Comparison of ENCODE assay signal across 1 cellular context in the genomic region with DNA sequence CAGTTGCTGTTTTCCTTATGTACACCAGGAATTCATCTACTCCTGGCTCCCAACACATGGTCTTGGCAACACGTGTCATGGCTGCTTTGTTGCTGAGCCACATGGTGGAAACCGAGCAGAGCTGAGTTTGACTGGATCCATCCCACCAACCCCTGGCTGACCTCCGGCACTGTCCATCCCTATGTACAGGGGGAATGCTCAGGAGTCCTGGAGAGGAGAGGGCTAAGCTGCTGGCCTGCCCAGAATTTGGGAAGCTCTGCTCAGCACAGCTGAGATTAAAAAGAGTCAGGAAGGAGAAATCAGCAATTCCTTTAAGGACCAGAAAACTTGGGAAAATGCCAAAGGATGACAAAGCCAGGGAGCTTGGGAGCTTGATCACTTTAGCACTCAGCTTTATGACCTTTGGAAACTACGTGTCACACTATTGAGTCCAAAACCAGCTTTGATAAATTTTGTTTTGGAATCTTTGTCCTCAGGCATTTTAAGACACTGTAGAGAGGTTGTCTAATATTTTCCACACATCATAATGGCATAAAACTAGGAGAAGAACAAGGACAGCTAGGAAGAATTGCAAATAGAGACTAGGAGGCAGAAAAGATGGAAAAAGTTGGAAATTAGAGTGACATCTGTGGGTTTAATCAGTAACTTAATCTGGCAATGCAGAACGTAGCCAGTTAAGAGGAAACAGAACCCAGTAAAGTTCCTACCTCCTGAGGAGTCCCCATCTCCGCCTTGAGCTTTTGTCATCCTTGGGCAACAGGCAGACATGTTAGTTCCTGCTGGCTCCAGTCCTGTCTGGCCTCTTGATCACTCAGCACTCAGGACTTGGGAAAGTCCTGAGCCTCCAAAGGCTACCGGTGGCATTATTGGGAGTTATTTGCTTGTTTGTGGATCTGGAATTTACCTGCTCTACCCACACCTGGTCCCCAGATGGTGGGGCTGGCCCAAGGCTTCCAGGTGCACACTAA.
TF ChIP-seq lines count a peak whose summit lies in the region.

No MANE protein-coding gene starts in this region.

TF ChIP-seq in GM23338, 12 proteins besides CTCF, POLR2A, EP300 and RAD21 (continued from another document):
- TF ChIP-seq, protein P1, sequence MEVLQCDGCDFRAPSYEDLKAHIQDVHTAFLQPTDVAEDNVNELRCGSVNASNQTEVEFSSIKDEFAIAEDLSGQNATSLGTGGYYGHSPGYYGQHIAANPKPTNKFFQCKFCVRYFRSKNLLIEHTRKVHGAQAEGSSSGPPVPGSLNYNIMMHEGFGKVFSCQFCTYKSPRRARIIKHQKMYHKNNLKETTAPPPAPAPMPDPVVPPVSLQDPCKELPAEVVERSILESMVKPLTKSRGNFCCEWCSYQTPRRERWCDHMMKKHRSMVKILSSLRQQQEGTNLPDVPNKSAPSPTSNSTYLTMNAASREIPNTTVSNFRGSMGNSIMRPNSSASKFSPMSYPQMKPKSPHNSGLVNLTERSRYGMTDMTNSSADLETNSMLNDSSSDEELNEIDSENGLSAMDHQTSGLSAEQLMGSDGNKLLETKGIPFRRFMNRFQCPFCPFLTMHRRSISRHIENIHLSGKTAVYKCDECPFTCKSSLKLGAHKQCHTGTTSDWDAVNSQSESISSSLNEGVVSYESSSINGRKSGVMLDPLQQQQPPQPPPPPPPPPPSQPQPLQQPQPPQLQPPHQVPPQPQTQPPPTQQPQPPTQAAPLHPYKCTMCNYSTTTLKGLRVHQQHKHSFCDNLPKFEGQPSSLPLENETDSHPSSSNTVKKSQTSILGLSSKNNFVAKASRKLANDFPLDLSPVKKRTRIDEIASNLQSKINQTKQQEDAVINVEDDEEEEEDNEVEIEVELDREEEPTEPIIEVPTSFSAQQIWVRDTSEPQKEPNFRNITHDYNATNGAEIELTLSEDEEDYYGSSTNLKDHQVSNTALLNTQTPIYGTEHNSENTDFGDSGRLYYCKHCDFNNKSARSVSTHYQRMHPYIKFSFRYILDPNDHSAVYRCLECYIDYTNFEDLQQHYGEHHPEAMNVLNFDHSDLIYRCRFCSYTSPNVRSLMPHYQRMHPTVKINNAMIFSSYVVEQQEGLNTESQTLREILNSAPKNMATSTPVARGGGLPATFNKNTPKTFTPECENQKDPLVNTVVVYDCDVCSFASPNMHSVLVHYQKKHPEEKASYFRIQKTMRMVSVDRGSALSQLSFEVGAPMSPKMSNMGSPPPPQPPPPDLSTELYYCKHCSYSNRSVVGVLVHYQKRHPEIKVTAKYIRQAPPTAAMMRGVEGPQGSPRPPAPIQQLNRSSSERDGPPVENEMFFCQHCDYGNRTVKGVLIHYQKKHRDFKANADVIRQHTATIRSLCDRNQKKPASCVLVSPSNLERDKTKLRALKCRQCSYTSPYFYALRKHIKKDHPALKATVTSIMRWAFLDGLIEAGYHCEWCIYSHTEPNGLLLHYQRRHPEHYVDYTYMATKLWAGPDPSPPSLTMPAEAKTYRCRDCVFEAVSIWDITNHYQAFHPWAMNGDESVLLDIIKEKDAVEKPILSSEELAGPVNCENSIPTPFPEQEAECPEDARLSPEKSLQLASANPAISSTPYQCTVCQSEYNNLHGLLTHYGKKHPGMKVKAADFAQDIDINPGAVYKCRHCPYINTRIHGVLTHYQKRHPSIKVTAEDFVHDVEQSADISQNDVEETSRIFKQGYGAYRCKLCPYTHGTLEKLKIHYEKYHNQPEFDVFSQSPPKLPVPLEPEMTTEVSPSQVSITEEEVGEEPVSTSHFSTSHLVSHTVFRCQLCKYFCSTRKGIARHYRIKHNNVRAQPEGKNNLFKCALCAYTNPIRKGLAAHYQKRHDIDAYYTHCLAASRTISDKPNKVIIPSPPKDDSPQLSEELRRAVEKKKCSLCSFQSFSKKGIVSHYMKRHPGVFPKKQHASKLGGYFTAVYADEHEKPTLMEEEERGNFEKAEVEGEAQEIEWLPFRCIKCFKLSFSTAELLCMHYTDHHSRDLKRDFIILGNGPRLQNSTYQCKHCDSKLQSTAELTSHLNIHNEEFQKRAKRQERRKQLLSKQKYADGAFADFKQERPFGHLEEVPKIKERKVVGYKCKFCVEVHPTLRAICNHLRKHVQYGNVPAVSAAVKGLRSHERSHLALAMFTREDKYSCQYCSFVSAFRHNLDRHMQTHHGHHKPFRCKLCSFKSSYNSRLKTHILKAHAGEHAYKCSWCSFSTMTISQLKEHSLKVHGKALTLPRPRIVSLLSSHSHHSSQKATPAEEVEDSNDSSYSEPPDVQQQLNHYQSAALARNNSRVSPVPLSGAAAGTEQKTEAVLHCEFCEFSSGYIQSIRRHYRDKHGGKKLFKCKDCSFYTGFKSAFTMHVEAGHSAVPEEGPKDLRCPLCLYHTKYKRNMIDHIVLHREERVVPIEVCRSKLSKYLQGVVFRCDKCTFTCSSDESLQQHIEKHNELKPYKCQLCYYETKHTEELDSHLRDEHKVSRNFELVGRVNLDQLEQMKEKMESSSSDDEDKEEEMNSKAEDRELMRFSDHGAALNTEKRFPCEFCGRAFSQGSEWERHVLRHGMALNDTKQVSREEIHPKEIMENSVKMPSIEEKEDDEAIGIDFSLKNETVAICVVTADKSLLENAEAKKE (CRISPR knock-in tag; IDR thresholded peaks at IDR 0.05): no peak
- TF ChIP-seq, protein P2, sequence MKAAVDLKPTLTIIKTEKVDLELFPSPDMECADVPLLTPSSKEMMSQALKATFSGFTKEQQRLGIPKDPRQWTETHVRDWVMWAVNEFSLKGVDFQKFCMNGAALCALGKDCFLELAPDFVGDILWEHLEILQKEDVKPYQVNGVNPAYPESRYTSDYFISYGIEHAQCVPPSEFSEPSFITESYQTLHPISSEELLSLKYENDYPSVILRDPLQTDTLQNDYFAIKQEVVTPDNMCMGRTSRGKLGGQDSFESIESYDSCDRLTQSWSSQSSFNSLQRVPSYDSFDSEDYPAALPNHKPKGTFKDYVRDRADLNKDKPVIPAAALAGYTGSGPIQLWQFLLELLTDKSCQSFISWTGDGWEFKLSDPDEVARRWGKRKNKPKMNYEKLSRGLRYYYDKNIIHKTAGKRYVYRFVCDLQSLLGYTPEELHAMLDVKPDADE (IDR thresholded peaks at IDR 0.05): no peak
- no peak for TF ChIP-seq JUNB (IDR thresholded peaks at IDR 0.05; ENCODE audit: unreplicated experiment)
